23 cellular contexts compared by ENCODE assay signal in genomic region chr14:37573355-37573754, GRCh38. TPM values are rescaled to one million over a fixed set of nuclear protein-coding genes. Genes with fewer than 3 reads are reported as not detected.
DNase-seq lines count a peak whose midpoint lies in the region; ATAC-seq and TF ChIP-seq lines count a peak whose summit lies in the region.
"Had no signal": no experiment of that assay in that cellular context is flagged by ENCODE, and none has a peak within 500 bp of the region (broad histone marks: within the 10 kb centered on the region; RNA-seq: fewer than 3 reads in every experiment).

No MANE protein-coding gene starts in this region.

- H3K27me3 ChIP-seq in RWPE2 (ENCODE audit: insufficient read depth, poor library complexity, severe bottlenecking), result no peaks in the 10 kb centered on the region

- no peak overlapping the region for H3K27ac Mint-ChIP-seq in natural killer cell
- H3K27ac Mint-ChIP-seq: B cell; CD8-positive, alpha-beta T cell had no signal

- H3K4me1 ChIP-seq in HEK293 (ENCODE audit: control insufficient read depth, insufficient read depth, low read length), result peaks cover 7% of the 10 kb centered on the region; the same call in 1 of the 2 replicates
- peaks cover 5% of the 10 kb centered on the region for H3K4me1 ChIP-seq in RWPE2 (ENCODE audit: insufficient read depth, poor library complexity, severe bottlenecking)

- intact Hi-C loops in natural killer cell (cut with micrococcal nuclease), result no loop called here

- H3K36me3 ChIP-seq in HEK293 (ENCODE audit: control insufficient read depth in 2 of 2, insufficient read depth in 1 of 2, low read length in 2 of 2) (no peaks in the 10 kb centered on the region), RWPE2 (ENCODE audit: low read depth) (no peaks in the 10 kb centered on the region)

- CTCF ChIA-PET in HEK293 (lab: Yijun Ruan, JAX), result no interaction called here

- peak; percentile 38; the same call in 1 of the 3 replicates for ATAC-seq in RWPE2 (ENCODE audit: low read depth)
- no peak for ATAC-seq in natural killer cell
- ATAC-seq: CD8-positive, alpha-beta T cell had no signal

- H3K9me3 ChIP-seq in HEK293 (ENCODE audit: control insufficient read depth, insufficient read depth, low read depth, low read length), result no peaks in the 10 kb centered on the region
- no peaks in the 10 kb centered on the region for H3K9me3 ChIP-seq in RWPE2 (ENCODE audit: severe bottlenecking)
- H3K9me3 ChIP-seq: Caco-2, SK-N-SH had no signal

- H3K36me3 Mint-ChIP-seq in natural killer cell, result no peaks in the 10 kb centered on the region
- H3K36me3 Mint-ChIP-seq: CD8-positive, alpha-beta T cell had no signal

- H3K4me1 Mint-ChIP-seq in natural killer cell, result no peaks in the 10 kb centered on the region
- H3K4me1 Mint-ChIP-seq: B cell had no signal

- peaks cover 14 to 17% of the 10 kb centered on the region in 2 donors for H3K9me3 Mint-ChIP-seq in natural killer cell

- no peak for TF ChIP-seq CTCF in HEK293 (tag by site-specific recombination; IDR thresholded peaks at IDR 0.05)
- TF ChIP-seq CTCF in RWPE2 (IDR thresholded peaks at IDR 0.05; ENCODE audit: poor library complexity, severe bottlenecking), result no peak
- no peak for TF ChIP-seq CTCF in natural killer cell (IDR thresholded peaks at IDR 0.05)

- no peaks in the 10 kb centered on the region for H3K27me3 Mint-ChIP-seq in natural killer cell (ENCODE audit: low read depth in 2 of 2)

- no peak overlapping the region for H3K4me3 ChIP-seq in HEK293 (ENCODE audit: low read depth, low read length)
- H3K4me3 ChIP-seq in RWPE2 (ENCODE audit: severe bottlenecking), result no peak overlapping the region

- no peak overlapping the region for H3K4me3 Mint-ChIP-seq in natural killer cell
- H3K4me3 Mint-ChIP-seq: B cell; CD8-positive, alpha-beta T cell had no signal

- POLR2A ChIA-PET in HEK293 (lab: Yijun Ruan, JAX), result no interaction called here

- DNase-seq in RWPE2 (ENCODE audit: low spot score) (no peak), left kidney (ENCODE audit: low read depth, low spot score) (peak; percentile 6), stromal cell of bone marrow (ENCODE audit: low read depth) (peak; percentile 61), SW 1271 (lab: John Stamatoyannopoulos, UW) (no peak), natural killer cell (no peak), anterior cingulate cortex (lab: John Stamatoyannopoulos, UW) (no peak)
- DNase-seq in activated CD8-positive, alpha-beta memory T cell treated with anti-CD3 and anti-CD28 coated beads for 24 hours, result no peak
- DNase-seq: Caco-2; CD8-positive, alpha-beta T cell; KBM-7; MV-4-11; NCI-H1105; NCI-H1436 treated with DMSO at 0.1 percent for 48 hours; NCI-H1930; NCI-H2107; NCI-H446; NCI-H524 treated with DMSO at 0.1 percent for 48 hours; NCI-H774; SK-N-SH had no signal

- 0 out of 2 replicates have a peak overlapping the region, but pooled peaks have one; percentile 30 for H3K27ac ChIP-seq in HEK293 (ENCODE audit: extremely low read depth, low read depth, low read length)
- H3K27ac ChIP-seq in RWPE2 (ENCODE audit: poor library complexity, severe bottlenecking), result no peak overlapping the region
- H3K27ac ChIP-seq: C4-2B had no signal

TF ChIP-seq in HEK293, 187 proteins besides CTCF, POLR2A, EP300 and RAD21:
- TF ChIP-seq ZNF239 (tag by site-specific recombination; IDR thresholded peaks at IDR 0.05) (no peak), GFI1B (tag by site-specific recombination; IDR thresholded peaks at IDR 0.05) (peak; percentile 67), ZBTB8A (tag by site-specific recombination; IDR thresholded peaks at IDR 0.05) (0 out of 2 replicates have a peak, but pooled peaks have one; percentile 23), ZBTB6 (tag by site-specific recombination; IDR thresholded peaks at IDR 0.05) (0 out of 2 replicates have a peak, but pooled peaks have one; percentile 19), ZBTB1 (tag by site-specific recombination; IDR thresholded peaks at IDR 0.05) (no peak), PRDM6 (tag by site-specific recombination; IDR thresholded peaks at IDR 0.05) (0 out of 2 replicates have a peak, but pooled peaks have one; percentile 19), ZNF692 (tag by site-specific recombination; IDR thresholded peaks at IDR 0.05) (no peak), ZNF560 (tag by site-specific recombination; IDR thresholded peaks at IDR 0.05; ENCODE audit: borderline replicate concordance) (no peak), ZXDB (tag by site-specific recombination; IDR thresholded peaks at IDR 0.05) (no peak), ZNF423 (tag by site-specific recombination; IDR thresholded peaks at IDR 0.05) (0 out of 2 replicates have a peak, but pooled peaks have one; percentile 36), ZBTB17 (tag by site-specific recombination; IDR thresholded peaks at IDR 0.05) (peak; percentile 91), SP3 (tag by site-specific recombination; IDR thresholded peaks at IDR 0.05) (no peak), ZNF19 (tag by site-specific recombination; IDR thresholded peaks at IDR 0.05; ENCODE audit: low read depth) (no peak)

RNA-seq across cellular contexts. Expression of gene FOXA1, which starts 21.7 kb away (rescaled TPM):
- not detected for total RNA-seq in natural killer cell
- total RNA-seq: B cell; CD8-positive, alpha-beta T cell; LHCN-M2 had no signal

RNA-seq across cellular contexts. Expression of gene TTC6, which starts 22.1 kb away (rescaled TPM):
- total RNA-seq in natural killer cell, result not detected
- total RNA-seq: B cell; CD8-positive, alpha-beta T cell; LHCN-M2 had no signal

Comparison
In these comparisons a context has a peak if more than half of its experiments do, and no peak if none do; other contexts are left out.
1. DNase-seq: peak in left kidney (single experiment) and stromal cell of bone marrow (single experiment); none in RWPE2 (single experiment), SW 1271 (0 of 2), activated CD8-positive, alpha-beta memory T cell treated with anti-CD3 and anti-CD28 coated beads for 24 hours (single experiment), natural killer cell (single experiment) and anterior cingulate cortex (0 of 58).